8 cellular contexts compared by ENCODE assay signal in genomic region chr20:3777381-3777725, GRCh38. TPM values are rescaled to one million over a fixed set of nuclear protein-coding genes. Genes with fewer than 3 reads are reported as not detected.
DNase-seq lines count a peak whose midpoint lies in the region; ATAC-seq and TF ChIP-seq lines count a peak whose summit lies in the region.

No MANE protein-coding gene starts in this region.

- in situ Hi-C loops in Panc1 (cut with HindIII; ENCODE audit: low pct_unique_long_range_greater_than_20kb, low sequenced_read_pairs): no loop called here

- DNase-seq in CD14-positive monocyte (ENCODE audit: low spot score): no peak
- no peak for DNase-seq in Panc1 (ENCODE audit: low read depth, low spot score)
- DNase-seq in fibroblast of lung (ENCODE audit: low read depth in 2 of 2): no peak
- DNase-seq in osteocyte (ENCODE audit: extremely low spot score, unreplicated experiment): no peak
- no peak for DNase-seq in GM19238 (ENCODE audit: insufficient read length, low spot score)
- DNase-seq in activated effector memory CD4-positive, alpha-beta T cell treated with Interleukin-2 at 50 U/mL for 16 hours: no peak
- no peak for DNase-seq in GM03348 (ENCODE audit: low spot score)

- H3K36me3 ChIP-seq in Panc1 (ENCODE audit: control insufficient read depth, insufficient read depth, low read length): no peaks in the 10 kb centered on the region
- H3K36me3 ChIP-seq in fibroblast of lung (ENCODE audit: control insufficient read depth, insufficient read depth, low read length): no peaks in the 10 kb centered on the region

- CTCF ChIA-PET in Panc1 (lab: Charles Lee): interaction anchor here (0.5 to 0.6 kb wide), 3 partner anchors 41 to 211 kb away, joined by 3 to 6 read pairs (median 4); no protein-coding TSS in a partner anchor

- no peaks in the 10 kb centered on the region for H3K27me3 ChIP-seq in Panc1 (ENCODE audit: control insufficient read depth, insufficient read depth, low read length)
- no peaks in the 10 kb centered on the region for H3K27me3 ChIP-seq in fibroblast of lung (ENCODE audit: control insufficient read depth, insufficient read depth, low read length)

- H3K4me2 ChIP-seq in fibroblast of lung (ENCODE audit: extremely low read depth, insufficient read depth, low read length): peak overlapping the region; percentile 95

- H3K36me3 Mint-ChIP-seq in CD14-positive monocyte: peaks cover 3% of the 10 kb centered on the region in 2 donors
- H3K36me3 Mint-ChIP-seq in osteocyte (ENCODE audit: unreplicated experiment): no peaks in the 10 kb centered on the region

- H2AFZ ChIP-seq in fibroblast of lung (ENCODE audit: low read length): peak overlapping the region; percentile 90

- BruUV-seq in Panc1 (replicated peaks; lab: Mats Ljungman, UMichigan): no TSS peak

- peak overlapping the region; percentile 40 to 62 for H3K4me3 ChIP-seq in Panc1 (ENCODE audit: low read depth in 2 of 2, low read length in 2 of 2)
- peak overlapping the region; percentile 26 to 60 (median 45) for H3K4me3 ChIP-seq in fibroblast of lung (replicated peaks in 1 of 4; ENCODE audit: control extremely low read depth in 1 of 4, insufficient read depth in 1 of 4, low read depth in 3 of 4, low read length in 4 of 4)

- H3K4me1 ChIP-seq in Panc1 (ENCODE audit: control insufficient read depth, insufficient read depth, low read length): 0 out of 2 replicates have a peak, but pooled peaks cover 3% of the 10 kb centered on the region
- peaks cover 6% of the 10 kb centered on the region for H3K4me1 ChIP-seq in fibroblast of lung (ENCODE audit: control insufficient read depth, extremely low read depth, insufficient read depth, low read length)

- POLR2A ChIA-PET in Panc1 (lab: Charles Lee): interaction anchor here (0.5 to 0.7 kb wide), 2 partner anchors 12 to 169 kb away, joined by 3 to 4 read pairs; no protein-coding TSS in a partner anchor

- intact Hi-C loops in CD14-positive monocyte (cut with micrococcal nuclease): no loop called here
- intact Hi-C loops in Panc1 (cut with micrococcal nuclease; ENCODE audit: unreplicated experiment): no loop called here

- H3K4me3 Mint-ChIP-seq in CD14-positive monocyte (peak overlapping the region; percentile 89 to 97), osteocyte (ENCODE audit: unreplicated experiment) (peak overlapping the region; percentile 71)

- H3K27ac ChIP-seq in Panc1 (ENCODE audit: low read length): no peak overlapping the region
- H3K27ac ChIP-seq in fibroblast of lung (ENCODE audit: insufficient read depth, low read length): no peak overlapping the region

- H3K79me2 ChIP-seq in fibroblast of lung (ENCODE audit: control insufficient read depth, insufficient read depth, low read length): no peaks in the 10 kb centered on the region

- ATAC-seq in Panc1 (no peak), HG03565 (IDR thresholded peaks at IDR 0.05; ENCODE audit: unreplicated experiment) (no peak)

- TF ChIP-seq CTCF in CD14-positive monocyte (IDR thresholded peaks at IDR 0.05) (no peak), Panc1 (IDR thresholded peaks at IDR 0.05) (no peak), fibroblast of lung (conservative IDR thresholded peaks at IDR 0.05 in 1 of 2, IDR thresholded peaks at IDR 0.05 in 1 of 2; ENCODE audit: low read depth in 1 of 2, low read length in 2 of 2) (no peak), osteocyte (IDR thresholded peaks at IDR 0.05) (no peak)

- no peak overlapping the region for H3K9ac ChIP-seq in fibroblast of lung (ENCODE audit: insufficient read depth, low read length)

- H3K27ac Mint-ChIP-seq in CD14-positive monocyte (peak overlapping the region in 2 of 7 donors; percentile 15 to 66), osteocyte (ENCODE audit: unreplicated experiment) (no peak overlapping the region)

- H3K9me3 Mint-ChIP-seq in CD14-positive monocyte (peaks cover 0 to 13% (median 5%) of the 10 kb centered on the region in 7 donors), osteocyte (ENCODE audit: unreplicated experiment) (no peaks in the 10 kb centered on the region)

- H3K4me1 Mint-ChIP-seq in CD14-positive monocyte: peaks cover 45% of the 10 kb centered on the region
- H3K4me1 Mint-ChIP-seq in osteocyte (ENCODE audit: unreplicated experiment): peaks cover 22% of the 10 kb centered on the region

- no peaks in the 10 kb centered on the region for H3K9me3 ChIP-seq in Panc1 (ENCODE audit: control insufficient read depth, insufficient read depth, low read depth, low read length)
- H3K9me3 ChIP-seq in fibroblast of lung (ENCODE audit: control insufficient read depth, insufficient read depth, low read depth, low read length): no peaks in the 10 kb centered on the region

- H3K27me3 Mint-ChIP-seq in CD14-positive monocyte (ENCODE audit: low read depth in 3 of 3): peaks cover 27 to 37% (median 28%) of the 10 kb centered on the region in 3 donors
- H3K27me3 Mint-ChIP-seq in osteocyte (ENCODE audit: unreplicated experiment): no peaks in the 10 kb centered on the region

- H4K20me1 ChIP-seq in fibroblast of lung (ENCODE audit: control insufficient read depth, extremely low read depth, insufficient read depth, low read length): no peaks in the 10 kb centered on the region

RNA-seq across cellular contexts. Expression of gene SPEF1, which starts 3.9 kb away (rescaled TPM):
- polyA plus RNA-seq in CD14-positive monocyte: not detected
- 0.41 TPM for total RNA-seq in Panc1 (2021; ENCODE audit: unreplicated experiment)
- 0.28 TPM for polyA plus RNA-seq in Panc1 (2012; ENCODE audit: insufficient read length)
- under 0.01 and 0.17 TPM in 2 replicates for total RNA-seq in fibroblast of lung
- polyA plus RNA-seq in fibroblast of lung: 0.06 and 0.07 TPM in 2 replicates
- polyA plus RNA-seq in fibroblast of lung (2012): 0.09 and 0.10 TPM in 2 replicates
- not detected in 2 replicates for polyA minus RNA-seq in fibroblast of lung (ENCODE audit: low replicate concordance)
- total RNA-seq in osteocyte: 0.24 TPM in 1 of 2 replicates, not detected in the other

RNA-seq across cellular contexts. Expression of gene CENPB, which starts 9.2 kb away (rescaled TPM):
- 1 to 10 TPM; 1.1 to 1.4 TPM for polyA plus RNA-seq in CD14-positive monocyte
- total RNA-seq in Panc1 (2021; ENCODE audit: unreplicated experiment): 154 TPM
- polyA plus RNA-seq in Panc1 (2012; ENCODE audit: insufficient read length): 149 TPM
- total RNA-seq in fibroblast of lung: 106 TPM in 2 replicates
- polyA plus RNA-seq in fibroblast of lung: 32.6 and 52.7 TPM in 2 replicates
- 71.6 and 118 TPM in 2 replicates for polyA plus RNA-seq in fibroblast of lung (2012)
- polyA minus RNA-seq in fibroblast of lung (ENCODE audit: low replicate concordance): 78.5 and 104 TPM in 2 replicates
- total RNA-seq in osteocyte: 87.7 and 92.2 TPM in 2 replicates

RNA-seq across cellular contexts. Expression of gene ADISSP, which starts 9.8 kb away (rescaled TPM):
- polyA plus RNA-seq in CD14-positive monocyte (10 to 100 TPM; 59.6 to 68.5 TPM), fibroblast of lung (17.0 and 44.3 TPM in 2 replicates)
- total RNA-seq in Panc1 (2021; ENCODE audit: unreplicated experiment) (100 TPM), fibroblast of lung (17.2 and 23.5 TPM in 2 replicates), osteocyte (24.3 and 25.2 TPM in 2 replicates)
- polyA plus RNA-seq in Panc1 (2012; ENCODE audit: insufficient read length): 137 TPM
- 28.8 and 87.6 TPM in 2 replicates for polyA plus RNA-seq in fibroblast of lung (2012)
- 33.0 and 127 TPM in 2 replicates for polyA minus RNA-seq in fibroblast of lung (ENCODE audit: low replicate concordance)

RNA-seq across cellular contexts. Expression of gene CDC25B, which starts 18.8 kb away (rescaled TPM):
- 1 to 10 TPM; 3.6 to 4.0 TPM for polyA plus RNA-seq in CD14-positive monocyte
- total RNA-seq in Panc1 (2021; ENCODE audit: unreplicated experiment): 170 TPM
- polyA plus RNA-seq in Panc1 (2012; ENCODE audit: insufficient read length): 140 TPM
- total RNA-seq in fibroblast of lung: 49.3 and 62.1 TPM in 2 replicates
- polyA plus RNA-seq in fibroblast of lung: 38.2 and 86.1 TPM in 2 replicates
- 51.8 and 121 TPM in 2 replicates for polyA plus RNA-seq in fibroblast of lung (2012)
- 88.0 and 238 TPM in 2 replicates for polyA minus RNA-seq in fibroblast of lung (ENCODE audit: low replicate concordance)
- total RNA-seq in osteocyte: 193 and 197 TPM in 2 replicates

RNA-seq across cellular contexts. Expression of gene AP5S1, which starts 43.0 kb away (rescaled TPM):
- polyA plus RNA-seq in CD14-positive monocyte (10 to 100 TPM in 1 of 2 donors, 1 to 10 TPM in 1; 8.6 to 10.8 TPM), fibroblast of lung (11.8 and 12.2 TPM in 2 replicates)
- total RNA-seq in Panc1 (2021; ENCODE audit: unreplicated experiment) (23.1 TPM), fibroblast of lung (10.0 and 17.8 TPM in 2 replicates), osteocyte (22.8 and 24.3 TPM in 2 replicates)
- 28.9 TPM for polyA plus RNA-seq in Panc1 (2012; ENCODE audit: insufficient read length)
- polyA plus RNA-seq in fibroblast of lung (2012): 18.1 and 21.4 TPM in 2 replicates
- polyA minus RNA-seq in fibroblast of lung (ENCODE audit: low replicate concordance): 64.9 and 68.7 TPM in 2 replicates
